20 cellular contexts compared by ENCODE assay signal in genomic region chr1:28295936-28296335, GRCh38.
"Had no signal": no experiment of that assay in that cellular context is flagged by ENCODE, and none has a peak within 500 bp of the region (broad histone marks: within the 10 kb centered on the region; RNA-seq: fewer than 3 reads in every experiment).

No MANE protein-coding gene starts in this region.

- ATAC-seq: activated CD4-positive, alpha-beta T cell treated with anti-CD3 and anti-CD28 coated beads for 36 hours; naive thymus-derived CD8-positive, alpha-beta T cell; psoas muscle; T-helper 17 cell had no signal

- FAIRE-seq: urothelium cell line had no signal

- H3K27ac ChIP-seq: coronary artery, esophagus squamous epithelium, psoas muscle, stomach, thoracic aorta, WERI-Rb-1 had no signal

- H3K27me3 ChIP-seq: esophagus squamous epithelium, stomach had no signal

- H3K9me3 ChIP-seq: esophagus squamous epithelium, psoas muscle, stomach, thoracic aorta had no signal

- DNase-seq: activated CD4-positive, alpha-beta memory T cell treated with anti-CD3 and anti-CD28 coated beads for 36 hours; activated CD4-positive, alpha-beta T cell treated with anti-CD3 and anti-CD28 coated beads for 36 hours; activated CD8-positive, alpha-beta memory T cell treated with anti-CD3 and anti-CD28 coated beads, Interleukin-2, amount 50 U/mL, for 4 hours; activated gamma-delta T cell; activated T-cell treated with anti-CD3 and anti-CD28 coated beads, Interleukin-2, amount 50 U/mL, for 48 hours; amniotic stem cell; caudate nucleus; esophagus squamous epithelium; immature natural killer cell; naive thymus-derived CD8-positive, alpha-beta T cell; occipital lobe; psoas muscle; stimulated activated CD4-positive, alpha-beta T cell treated with anti-CD3 and anti-CD28 coated beads, Interleukin-1b, Interleukin-23, amount 100 ng/mL, for 48 hours; stomach; T-helper 17 cell had no signal

- H3K4me3 ChIP-seq: coronary artery, esophagus squamous epithelium, psoas muscle, stomach, thoracic aorta had no signal

- H3K4me1 ChIP-seq: esophagus squamous epithelium, psoas muscle had no signal

- H3K36me3 ChIP-seq: esophagus squamous epithelium, stomach, thoracic aorta, WERI-Rb-1 had no signal

- H3K4me3 Mint-ChIP-seq: activated CD4-positive, alpha-beta memory T cell treated with anti-CD3 and anti-CD28 coated beads for 36 hours; activated CD4-positive, alpha-beta T cell treated with anti-CD3 and anti-CD28 coated beads for 36 hours; activated naive CD8-positive, alpha-beta T cell; immature natural killer cell; naive thymus-derived CD8-positive, alpha-beta T cell; T-helper 17 cell had no signal

- H3K27ac Mint-ChIP-seq: activated CD4-positive, alpha-beta memory T cell treated with anti-CD3 and anti-CD28 coated beads for 36 hours; activated CD4-positive, alpha-beta T cell treated with anti-CD3 and anti-CD28 coated beads for 36 hours; activated naive CD8-positive, alpha-beta T cell; immature natural killer cell; naive thymus-derived CD8-positive, alpha-beta T cell; T-helper 17 cell had no signal

- H3K4me1 Mint-ChIP-seq: activated CD4-positive, alpha-beta T cell treated with anti-CD3 and anti-CD28 coated beads for 36 hours; naive thymus-derived CD8-positive, alpha-beta T cell; T-helper 17 cell had no signal

- H3K27me3 Mint-ChIP-seq: activated CD4-positive, alpha-beta memory T cell treated with anti-CD3 and anti-CD28 coated beads for 36 hours; activated CD4-positive, alpha-beta T cell treated with anti-CD3 and anti-CD28 coated beads for 36 hours; activated naive CD8-positive, alpha-beta T cell had no signal

- H3K36me3 Mint-ChIP-seq: activated CD4-positive, alpha-beta memory T cell treated with anti-CD3 and anti-CD28 coated beads for 36 hours; activated naive CD8-positive, alpha-beta T cell; immature natural killer cell; naive thymus-derived CD8-positive, alpha-beta T cell had no signal

- H3K9me3 Mint-ChIP-seq: activated CD4-positive, alpha-beta memory T cell treated with anti-CD3 and anti-CD28 coated beads for 36 hours; immature natural killer cell; naive thymus-derived CD8-positive, alpha-beta T cell had no signal
